ENCODE assay signal across 8 cellular contexts in genomic region chr1:202159534-202160371, GRCh38. TPM values are rescaled to one million over a fixed set of nuclear protein-coding genes. Genes with fewer than 3 reads are reported as not detected.
DNase-seq lines count a peak whose midpoint lies in the region; ATAC-seq and TF ChIP-seq lines count a peak whose summit lies in the region.
"Had no signal": no experiment of that assay in that cellular context is flagged by ENCODE, and none has a peak within 500 bp of the region (broad histone marks: within the 10 kb centered on the region; RNA-seq: fewer than 3 reads in every experiment).

No MANE protein-coding gene starts in this region.

- WGBS in right lobe of liver (ENCODE audit: insufficient coverage, low coverage, low lambda C conversion rate, missing lambda C conversion rate) = 50% methylated on average over 14 of the region's 16 CpGs
- 5% methylated on average over 16 of the region's 16 CpGs for WGBS in thymus

- no peaks in the 10 kb centered on the region for H3K9me3 ChIP-seq in right lobe of liver
- no peaks in the 10 kb centered on the region for H3K9me3 ChIP-seq in thymus (ENCODE audit: control insufficient read depth)
- H3K9me3 ChIP-seq in WERI-Rb-1 (ENCODE audit: severe bottlenecking) = no peaks in the 10 kb centered on the region

- H3K27me3 ChIP-seq in HL-60 (ENCODE audit: insufficient read depth, poor library complexity, severe bottlenecking) (no peaks in the 10 kb centered on the region), right lobe of liver (no peaks in the 10 kb centered on the region), thymus (ENCODE audit: control insufficient read depth, insufficient read depth) (no peaks in the 10 kb centered on the region), WERI-Rb-1 (ENCODE audit: insufficient read depth, low read depth, severe bottlenecking) (no peaks in the 10 kb centered on the region)

- intact Hi-C loops in right lobe of liver (cut with DNase I) = no loop called here

- peak overlapping the region; percentile 97 for H3K27ac ChIP-seq in HL-60 (replicated peaks)
- peak overlapping the region in 2 of 3 donors; percentile 49 to 66 for H3K27ac ChIP-seq in right lobe of liver
- peak overlapping the region; percentile 95 for H3K27ac ChIP-seq in thymus (ENCODE audit: low read depth)
- no peak overlapping the region for H3K27ac ChIP-seq in WERI-Rb-1

- DNase-seq in HL-60 (ENCODE audit: low read depth in 1 of 2, low spot score in 1 of 2) = peak; percentile 62 to 83
- peak; percentile 41 for DNase-seq in activated CD4-positive, alpha-beta T cell treated with anti-CD3 and anti-CD28 coated beads for 1 hour
- no peak for DNase-seq in right lobe of liver
- DNase-seq in WERI-Rb-1 = no peak

- H3K36me3 ChIP-seq in right lobe of liver (no peaks in the 10 kb centered on the region), thymus (ENCODE audit: control insufficient read depth, insufficient read depth) (peaks cover 29% of the 10 kb centered on the region), WERI-Rb-1 (no peaks in the 10 kb centered on the region)

- peak overlapping the region; percentile 56 for H3K4me3 ChIP-seq in HL-60 (replicated peaks; ENCODE audit: insufficient read depth, low read length)
- peak overlapping the region in 1 of 3 donors; percentile 29 for H3K4me3 ChIP-seq in right lobe of liver
- peak overlapping the region; percentile 84 for H3K4me3 ChIP-seq in thymus (ENCODE audit: low read length)
- no peak overlapping the region for H3K4me3 ChIP-seq in WERI-Rb-1 (ENCODE audit: low read depth, low read length)

- H3K4me1 ChIP-seq in right lobe of liver = peaks cover 0 to 12% (median 0%) of the 10 kb centered on the region in 4 donors
- peaks cover 66% of the 10 kb centered on the region for H3K4me1 ChIP-seq in thymus (ENCODE audit: control insufficient read depth, insufficient read depth, low read length)

- TF ChIP-seq CTCF in HL-60 (IDR thresholded peaks at IDR 0.05; ENCODE audit: insufficient read depth, low read length) (no peak), right lobe of liver (IDR thresholded peaks at IDR 0.05) (no peak), WERI-Rb-1 (IDR thresholded peaks at IDR 0.05; ENCODE audit: low read depth, low read length) (no peak)

- no peak for TF ChIP-seq POLR2A in right lobe of liver (IDR thresholded peaks at IDR 0.05)

- ATAC-seq in right lobe of liver (peak in 2 of 4 donors; percentile 5 to 12), HG03457 (IDR thresholded peaks at IDR 0.05; ENCODE audit: unreplicated experiment) (no peak), GM19452 (IDR thresholded peaks at IDR 0.05; ENCODE audit: unreplicated experiment) (no peak)

RNA-seq across cellular contexts. Expression of gene PTPN7, which starts 0.6 kb away (rescaled TPM):
- 1 to 10 TPM in 2 of 6 experiments, under 1 TPM in 4; 0.18 to 5.1 (median 0.73) TPM for total RNA-seq in right lobe of liver
- polyA plus RNA-seq in thymus = 75.2 TPM
- total RNA-seq: M059J had no signal

RNA-seq across cellular contexts. Expression of gene ARL8A, which starts 15.2 kb away (rescaled TPM):
- 10 to 100 TPM; 23.1 to 57.7 (median 36.1) TPM for total RNA-seq in right lobe of liver
- 29.5 TPM for polyA plus RNA-seq in thymus

RNA-seq across cellular contexts. Expression of gene LGR6, which starts 33.8 kb away (rescaled TPM):
- total RNA-seq in right lobe of liver = 1 to 10 TPM in 3 of 6 experiments, under 1 TPM in 3; 0.17 to 2.0 (median 1.0) TPM
- polyA plus RNA-seq in thymus = 1.0 TPM
- total RNA-seq: M059J had no signal

RNA-seq across cellular contexts. Expression of gene GPR37L1, which starts 37.0 kb away (rescaled TPM):
- under 1 TPM in 4 of 6 experiments, not detected in 2; 0.12 to 0.49 (median 0.12) TPM for total RNA-seq in right lobe of liver
- polyA plus RNA-seq in thymus = 0.09 TPM
- total RNA-seq: M059J had no signal

Comparison
In these comparisons a context has a peak if more than half of its experiments do, and no peak if none do; other contexts are left out.
1. DNase-seq: peak in HL-60 (2 of 2) and activated CD4-positive, alpha-beta T cell treated with anti-CD3 and anti-CD28 coated beads for 1 hour (single experiment); none in right lobe of liver (0 of 3) and WERI-Rb-1 (single experiment).